ENCODE assay signal across 8 cellular contexts in the genomic region with DNA sequence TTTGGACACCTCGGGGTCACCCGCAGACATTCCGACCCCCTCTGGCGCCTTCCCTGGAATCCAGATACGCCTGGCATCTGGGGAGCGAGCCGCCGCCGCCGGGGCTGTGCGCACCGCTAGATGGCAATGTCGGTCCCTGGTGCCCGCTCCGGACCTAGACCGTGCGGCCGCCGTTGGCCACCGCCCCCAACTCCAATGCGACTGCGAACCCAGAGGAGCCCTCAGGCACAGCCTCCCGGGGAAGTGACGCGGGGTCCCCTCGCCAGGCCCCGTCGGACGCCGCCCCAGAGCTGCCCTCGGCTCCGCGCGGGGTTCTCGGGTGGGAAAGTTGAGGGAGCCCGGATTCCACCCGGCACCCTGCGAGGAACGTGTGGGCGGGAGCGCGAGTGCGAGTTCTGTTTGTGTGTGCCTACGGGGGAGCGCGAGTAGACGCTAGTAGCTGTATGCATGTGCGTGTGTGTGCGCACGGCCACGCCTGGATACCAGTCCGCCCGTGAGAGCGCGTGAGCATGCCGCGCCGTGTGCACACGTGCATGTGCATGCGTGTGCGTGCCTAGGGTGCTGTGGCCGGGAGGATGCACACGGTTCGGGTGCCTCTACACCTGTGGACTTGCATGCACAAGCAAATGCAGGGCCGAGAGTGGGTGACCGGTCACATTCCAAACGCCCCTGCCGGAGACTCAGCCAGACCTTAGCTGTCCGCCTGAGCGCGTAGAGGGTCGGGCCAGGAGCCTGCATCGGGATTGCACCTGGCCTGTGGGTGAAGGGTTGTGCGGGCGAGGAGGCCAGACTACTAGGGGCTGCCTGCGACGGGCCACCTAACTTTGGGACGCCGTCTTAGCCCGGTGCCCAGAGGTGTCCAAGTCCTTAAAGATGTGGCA. TPM values are rescaled to one million over a fixed set of nuclear protein-coding genes. Genes with fewer than 3 reads are reported as not detected.
DNase-seq lines count a peak whose midpoint lies in the region; ATAC-seq, FAIRE-seq and TF ChIP-seq lines count a peak whose summit lies in the region.

No MANE protein-coding gene starts in this region.

- POLR2A ChIA-PET in CD8-positive, alpha-beta memory T cell (lab: Charles Lee), result no interaction called here
- POLR2A ChIA-PET in GM12878 (lab: Charles Lee), result interaction anchor here (0.6 kb wide), 1 partner anchor 30 kb away, joined by 3 read pairs; no protein-coding TSS in a partner anchor

- no peaks in the 10 kb centered on the region for H3K9me3 ChIP-seq in CD8-positive, alpha-beta memory T cell (ENCODE audit: low read length)
- peaks cover 4% of the 10 kb centered on the region for H3K9me3 ChIP-seq in SJSA1 (replicated peaks)
- no peaks in the 10 kb centered on the region for H3K9me3 ChIP-seq in GM12878 (replicated peaks; ENCODE audit: control insufficient read depth, insufficient read depth, low read length)

- no peaks in the 10 kb centered on the region for H3K79me2 ChIP-seq in GM12878 (ENCODE audit: control insufficient read depth, insufficient read depth, low read length)

- no peak for FAIRE-seq in GM12878 (lab: Jason Lieb, UNC)

- peaks cover 0 to 6% (median 0%) of the 10 kb centered on the region in 3 donors for H3K36me3 Mint-ChIP-seq in CD8-positive, alpha-beta memory T cell

- no TSS peak for BruUV-seq in GM12878 (replicated peaks; lab: Mats Ljungman, UMichigan)

- H3K27me3 Mint-ChIP-seq in CD8-positive, alpha-beta memory T cell, result peaks cover 56 to 72% of the 10 kb centered on the region in 2 donors

- TF ChIP-seq EP300 in GM12878 (IDR thresholded peaks at IDR 0.05; ENCODE audit: borderline replicate concordance in 1 of 2, control insufficient read depth in 1 of 2, low read depth in 2 of 2, low read length in 2 of 2), result no peak

- peaks cover 0 to 5% (median 0%) of the 10 kb centered on the region in 5 donors for H3K9me3 Mint-ChIP-seq in CD8-positive, alpha-beta memory T cell

- H4K20me1 ChIP-seq in GM12878 (ENCODE audit: control insufficient read depth, insufficient read depth), result no peaks in the 10 kb centered on the region

- intact Hi-C loops in GM12878 (cut with micrococcal nuclease; ENCODE audit: unreplicated experiment), result loop anchor here (1.0 to 2.0 kb wide), 3 partner anchors 140 to 227 kb away; a partner anchor contains a TSS
- intact Hi-C loops in sciatic nerve (cut with DNase I), result loop anchor here (10.0 kb wide), 1 partner anchor 225 kb away; a partner anchor contains a TSS

- peak; percentile 63 for TF ChIP-seq RAD21 in GM12878 (IDR thresholded peaks at IDR 0.05; ENCODE audit: insufficient read depth, low read depth, low read length)

- H3K36me3 ChIP-seq in CD8-positive, alpha-beta memory T cell (ENCODE audit: insufficient read depth, low read length), result no peaks in the 10 kb centered on the region
- H3K36me3 ChIP-seq in SJSA1 (no peaks in the 10 kb centered on the region), GM12878 (ENCODE audit: control insufficient read depth in 2 of 2, insufficient read depth in 2 of 2, low read length in 1 of 2) (no peaks in the 10 kb centered on the region)

- no peak for TF ChIP-seq POLR2A in GM12878 (IDR thresholded peaks at IDR 0.05; ENCODE audit: low read depth, low read length)

- no peak for DNase-seq in CD8-positive, alpha-beta memory T cell
- DNase-seq in Kasumi-1 (lab: John Stamatoyannopoulos, UW), result peak; percentile 69 to 76
- peak; percentile 76 to 81 for DNase-seq in SJSA1 (ENCODE audit: low read depth in 1 of 2, low spot score in 2 of 2)
- DNase-seq in GM12878 (ENCODE audit: low read depth, low spot score), result no peak
- peak; percentile 86 for DNase-seq in sciatic nerve (ENCODE audit: low spot score)

- H3K9ac ChIP-seq in GM12878 (ENCODE audit: control insufficient read depth, insufficient read depth, low read length), result no peak overlapping the region

- in situ Hi-C loops in GM12878 (cut with MboI), result loop anchor here (10.0 kb wide), 1 partner anchor 145 kb away; no protein-coding TSS in a partner anchor

- SMC1A ChIA-PET in GM12878 (lab: Charles Lee; ENCODE audit: uncharacterized antibody, unreplicated experiment), result interaction anchor here (0.6 to 4.9 kb wide), 20 partner anchors 29 to 236 kb away, joined by 3 to 24 read pairs (median 4); no protein-coding TSS in a partner anchor

- CTCF ChIA-PET in CD8-positive, alpha-beta memory T cell (lab: Charles Lee), result interaction anchor here (1.2 to 2.7 kb wide), 6 partner anchors 9 to 146 kb away, joined by 3 to 10 read pairs (median 6); no protein-coding TSS in a partner anchor
- CTCF ChIA-PET in GM12878 (lab: Yijun Ruan, JAX), result interaction anchor here (0.6 to 6.7 kb wide), 36 partner anchors 10 to 345 kb away, joined by 3 to 94 read pairs (median 5); a partner anchor contains a TSS

- ATAC-seq in GM19397 (IDR thresholded peaks at IDR 0.05; ENCODE audit: unreplicated experiment), result peak; percentile 51
- ATAC-seq in GM12878, result peak; percentile 83
- peak; percentile 80 for ATAC-seq in sciatic nerve
- no peak for ATAC-seq in HG03469 (IDR thresholded peaks at IDR 0.05; ENCODE audit: unreplicated experiment)

- RAD21 ChIA-PET in GM12878 (lab: Charles Lee; ENCODE audit: unreplicated experiment), result interaction anchor here (0.6 to 3.4 kb wide), 18 partner anchors 30 to 818 kb away, joined by 3 to 16 read pairs (median 5); no protein-coding TSS in a partner anchor

- peak overlapping the region in 6 of 7 donors; percentile 12 to 59 (median 42) for H3K4me3 Mint-ChIP-seq in CD8-positive, alpha-beta memory T cell

- peak overlapping the region; percentile 84 for H3K4me2 ChIP-seq in GM12878 (ENCODE audit: control insufficient read depth, insufficient read depth)

- H3K27ac Mint-ChIP-seq in CD8-positive, alpha-beta memory T cell, result no peak overlapping the region

- peak; percentile 79 to 90 (median 88); a peak in 5 of 6 replicates for TF ChIP-seq CTCF in GM12878 (IDR thresholded peaks at IDR 0.05 in 2 of 3, conservative IDR thresholded peaks at IDR 0.05 in 1 of 3; ENCODE audit: control insufficient read depth in 2 of 3, extremely low read depth in 1 of 3, insufficient read depth in 1 of 3, low read depth in 3 of 3, low read length in 3 of 3)

- H3K4me1 Mint-ChIP-seq in CD8-positive, alpha-beta memory T cell, result peaks cover 26 to 41% (median 29%) of the 10 kb centered on the region in 3 donors

- 8% methylated on average over 77 of the region's 80 CpGs for WGBS in GM12878 (ENCODE audit: insufficient coverage, insufficient replicate concordance, low lambda C conversion rate, missing lambda C conversion rate)

- H3K27me3 ChIP-seq in CD8-positive, alpha-beta memory T cell (ENCODE audit: insufficient read depth, low read length, poor library complexity, severe bottlenecking), result peaks cover 30% of the 10 kb centered on the region
- H3K27me3 ChIP-seq in SJSA1 (replicated peaks), result peaks cover 33% of the 10 kb centered on the region
- H3K27me3 ChIP-seq in GM12878 (replicated peaks in 1 of 2; ENCODE audit: control insufficient read depth in 2 of 2, insufficient read depth in 2 of 2, low read length in 1 of 2), result peaks cover 13 to 16% of the 10 kb centered on the region in 2 experiments

- no peak overlapping the region for H2AFZ ChIP-seq in GM12878 (ENCODE audit: control insufficient read depth, low read depth, low read length)

- H3K27ac ChIP-seq in CD8-positive, alpha-beta memory T cell (ENCODE audit: low read depth, low read length), result no peak overlapping the region
- H3K27ac ChIP-seq in SJSA1 (no peak overlapping the region), GM12878 (ENCODE audit: control insufficient read depth, insufficient read depth) (no peak overlapping the region)

- peaks cover 22% of the 10 kb centered on the region for H3K4me1 ChIP-seq in CD8-positive, alpha-beta memory T cell (ENCODE audit: insufficient read depth, low read length)
- H3K4me1 ChIP-seq in SJSA1 (replicated peaks) (peaks cover 39% of the 10 kb centered on the region), GM12878 (ENCODE audit: control insufficient read depth, insufficient read depth, low read length) (peaks cover 6% of the 10 kb centered on the region)

- peak overlapping the region; percentile 32 for H3K4me3 ChIP-seq in CD8-positive, alpha-beta memory T cell (ENCODE audit: low read length)
- H3K4me3 ChIP-seq in SJSA1 (peak overlapping the region; percentile 40), GM12878 (peak overlapping the region; percentile 74; the same call in 1 of the 2 replicates), iPS-11a (ENCODE audit: low read depth, low read length) (peak overlapping the region; percentile 43)

RNA-seq across cellular contexts. Expression of a gene that starts 1.9 kb away (rescaled TPM):
- not detected for total RNA-seq in CD8-positive, alpha-beta memory T cell
- 0.63 TPM for polyA plus RNA-seq in CD8-positive, alpha-beta memory T cell
- total RNA-seq in SJSA1 (2014; rRNA removed; shearing (Covaris generic)), result 0.42 TPM in 1 of 2 replicates, not detected in the other
- not detected in 2 replicates for total RNA-seq in GM12878 (2013; cell fraction: nucleolus; rRNA removed)
- 0.23 TPM in 1 of 2 replicates, not detected in the other for total RNA-seq in GM12878 (2014; rRNA removed)
- not detected in 2 replicates for total RNA-seq in GM12878 (2014; rRNA removed; fragmentation: Illumina TruSeq; extraction: Trizol)
- 0.13 TPM in 1 of 2 replicates, not detected in the other for total RNA-seq in GM12878 (2021)
- polyA plus RNA-seq in GM12878 (2011; ENCODE audit: low read depth), result 0.17 TPM
- polyA plus RNA-seq in GM12878 (2011; rRNA removed), result not detected in 2 replicates
- polyA plus RNA-seq in GM12878 (2011; cell fraction: cytosol; rRNA removed), result 0.04 and 0.05 TPM in 2 replicates
- polyA plus RNA-seq in GM12878 (2011; cell fraction: nucleus; rRNA removed), result 0.13 TPM in 1 of 2 replicates, not detected in the other
- 0.11 and 0.16 TPM in 2 replicates for polyA plus RNA-seq in GM12878 (2012)
- polyA plus RNA-seq in GM12878 (2014; fragmentation: Illumina TruSeq; extraction: Trizol), result 0.12 TPM in 1 of 2 replicates, not detected in the other
- polyA plus RNA-seq in GM12878 (2014; fragmentation: Nextera tagmentation; extraction: Ambion mirVana), result not detected
- not detected in 2 replicates for polyA plus RNA-seq in GM12878 (2014; rRNA removed)
- not detected for polyA plus RNA-seq in GM12878 (2016; fragmentation: Nextera tagmentation; extraction: Ambion mirVana)
- not detected in 2 replicates for polyA minus RNA-seq in GM12878 (2011; rRNA and poly(A)+ RNA removed)
- not detected in 2 replicates for polyA minus RNA-seq in GM12878 (2011; cell fraction: cytosol; rRNA and poly(A)+ RNA removed)
- not detected in 2 replicates for polyA minus RNA-seq in GM12878 (2011; cell fraction: nucleus; rRNA and poly(A)+ RNA removed)
- not detected for total RNA-seq in sciatic nerve

RNA-seq across cellular contexts. Expression of a gene that starts 8.2 kb away (rescaled TPM):
- 1 to 10 TPM; 1.1 to 1.2 TPM for total RNA-seq in CD8-positive, alpha-beta memory T cell
- 0.97 TPM for polyA plus RNA-seq in CD8-positive, alpha-beta memory T cell
- total RNA-seq in SJSA1 (2014; rRNA removed; shearing (Covaris generic)), result 164 and 253 TPM in 2 replicates
- 9.0 and 12.6 TPM in 2 replicates for total RNA-seq in GM12878 (2013; cell fraction: nucleolus; rRNA removed)
- total RNA-seq in GM12878 (2014; rRNA removed) (6.9 and 8.5 TPM in 2 replicates), GM12878 (2014; rRNA removed; fragmentation: Illumina TruSeq; extraction: Trizol) (4.7 and 5.5 TPM in 2 replicates), GM12878 (2021) (11.2 and 12.8 TPM in 2 replicates), sciatic nerve (92.7 TPM)
- polyA plus RNA-seq in GM12878 (2011; ENCODE audit: low read depth), result 7.4 TPM
- polyA plus RNA-seq in GM12878 (2011; rRNA removed) (2.6 and 3.8 TPM in 2 replicates), GM12878 (2014; fragmentation: Illumina TruSeq; extraction: Trizol) (3.0 and 12.3 TPM in 2 replicates), GM12878 (2014; fragmentation: Nextera tagmentation; extraction: Ambion mirVana) (1 to 10 TPM in 1 of 2 experiments, under 1 TPM in 1; 0.77 to 2.3 TPM), GM12878 (2014; rRNA removed) (12.6 and 17.8 TPM in 2 replicates), GM12878 (2016; fragmentation: Nextera tagmentation; extraction: Ambion mirVana) (10 to 100 TPM; 11.8 to 13.7 TPM)
- polyA plus RNA-seq in GM12878 (2011; cell fraction: cytosol; rRNA removed), result 9.0 and 10.2 TPM in 2 replicates
- 4.6 and 4.7 TPM in 2 replicates for polyA plus RNA-seq in GM12878 (2011; cell fraction: nucleus; rRNA removed)
- 6.1 and 9.0 TPM in 2 replicates for polyA plus RNA-seq in GM12878 (2012)
- 1.4 and 1.5 TPM in 2 replicates for polyA minus RNA-seq in GM12878 (2011; rRNA and poly(A)+ RNA removed)
- polyA minus RNA-seq in GM12878 (2011; cell fraction: cytosol; rRNA and poly(A)+ RNA removed), result 2.5 TPM in 1 of 2 replicates, not detected in the other
- 0.48 and 1.3 TPM in 2 replicates for polyA minus RNA-seq in GM12878 (2011; cell fraction: nucleus; rRNA and poly(A)+ RNA removed)

RNA-seq across cellular contexts. Expression of a gene that starts 42.4 kb away (rescaled TPM):
- 10 to 100 TPM; 85.8 to 87.2 TPM for total RNA-seq in CD8-positive, alpha-beta memory T cell
- polyA plus RNA-seq in CD8-positive, alpha-beta memory T cell, result 87.4 TPM
- 43.7 and 47.6 TPM in 2 replicates for total RNA-seq in SJSA1 (2014; rRNA removed; shearing (Covaris generic))
- 125 and 130 TPM in 2 replicates for total RNA-seq in GM12878 (2013; cell fraction: nucleolus; rRNA removed)
- total RNA-seq in GM12878 (2014; rRNA removed) (59.0 and 67.4 TPM in 2 replicates), GM12878 (2014; rRNA removed; fragmentation: Illumina TruSeq; extraction: Trizol) (17.5 and 22.3 TPM in 2 replicates), GM12878 (2021) (69.3 and 78.4 TPM in 2 replicates), sciatic nerve (45.5 TPM)
- 16.5 TPM for polyA plus RNA-seq in GM12878 (2011; ENCODE audit: low read depth)
- polyA plus RNA-seq in GM12878 (2011; rRNA removed) (16.5 and 35.2 TPM in 2 replicates), GM12878 (2014; fragmentation: Illumina TruSeq; extraction: Trizol) (8.3 and 29.0 TPM in 2 replicates), GM12878 (2014; fragmentation: Nextera tagmentation; extraction: Ambion mirVana) (1 to 10 TPM in 1 of 2 experiments, under 1 TPM in 1; 0.50 to 1.6 TPM), GM12878 (2014; rRNA removed) (68.4 and 78.5 TPM in 2 replicates), GM12878 (2016; fragmentation: Nextera tagmentation; extraction: Ambion mirVana) (10 to 100 TPM; 43.7 to 44.6 TPM)
- polyA plus RNA-seq in GM12878 (2011; cell fraction: cytosol; rRNA removed), result 68.4 and 86.8 TPM in 2 replicates
- 403 and 444 TPM in 2 replicates for polyA plus RNA-seq in GM12878 (2011; cell fraction: nucleus; rRNA removed)
- polyA plus RNA-seq in GM12878 (2012), result 43.3 and 52.1 TPM in 2 replicates
- 36.9 and 81.4 TPM in 2 replicates for polyA minus RNA-seq in GM12878 (2011; rRNA and poly(A)+ RNA removed)
- 26.5 and 41.5 TPM in 2 replicates for polyA minus RNA-seq in GM12878 (2011; cell fraction: cytosol; rRNA and poly(A)+ RNA removed)
- polyA minus RNA-seq in GM12878 (2011; cell fraction: nucleus; rRNA and poly(A)+ RNA removed), result 67.3 and 115 TPM in 2 replicates

Comparison
In these comparisons a context has a peak if more than half of its experiments do, and no peak if none do; other contexts are left out.
1. DNase-seq: peak in Kasumi-1 (2 of 2), SJSA1 (2 of 2) and sciatic nerve (single experiment); none in CD8-positive, alpha-beta memory T cell (0 of 5) and GM12878 (single experiment).
2. Peak in every context shown above with its lines, with median percentiles within 50 percentile points of each other: H3K4me3 ChIP-seq.